ENCODE assay signal across 2 cellular contexts in the genomic region with DNA sequence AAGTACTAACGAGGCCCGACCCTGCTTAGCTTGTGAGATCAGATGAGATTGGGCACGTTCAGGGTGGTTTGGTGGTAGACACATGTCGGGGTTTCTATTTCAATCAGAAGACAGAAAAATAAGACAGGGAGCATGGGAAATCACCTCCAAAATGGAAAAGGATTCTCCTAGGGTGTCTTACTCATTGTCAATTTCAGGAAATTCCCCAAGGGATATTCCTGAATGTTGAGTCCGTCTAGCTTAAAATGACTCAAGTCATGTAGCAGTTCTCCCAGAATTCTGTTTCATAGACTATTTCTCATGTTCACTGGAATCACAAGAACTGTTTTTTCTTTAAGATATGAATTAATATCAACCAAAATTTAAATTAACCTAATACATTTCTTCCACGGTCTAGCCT.
TF ChIP-seq lines count a peak whose summit lies in the region.

No MANE protein-coding gene starts in this region.

TF ChIP-seq in SK-N-SH, 30 proteins besides CTCF, POLR2A, EP300 and RAD21 (continued from another document):
- TF ChIP-seq SIN3A (IDR thresholded peaks at IDR 0.05; ENCODE audit: borderline replicate concordance, low read depth, low read length) (no peak), FOXJ3 (CRISPR knock-in tag; IDR thresholded peaks at IDR 0.05) (no peak), GATA2 (CRISPR knock-in tag; IDR thresholded peaks at IDR 0.05) (no peak), TAF1 (IDR thresholded peaks at IDR 0.05; ENCODE audit: borderline replicate concordance, low read depth, low read length) (no peak)

TF ChIP-seq in SK-N-SH treated with all-trans-retinoic acid at 6 μM for 48 hours, 23 proteins besides CTCF, POLR2A, EP300 and RAD21 (continued from another document):
- TF ChIP-seq, protein P1, sequence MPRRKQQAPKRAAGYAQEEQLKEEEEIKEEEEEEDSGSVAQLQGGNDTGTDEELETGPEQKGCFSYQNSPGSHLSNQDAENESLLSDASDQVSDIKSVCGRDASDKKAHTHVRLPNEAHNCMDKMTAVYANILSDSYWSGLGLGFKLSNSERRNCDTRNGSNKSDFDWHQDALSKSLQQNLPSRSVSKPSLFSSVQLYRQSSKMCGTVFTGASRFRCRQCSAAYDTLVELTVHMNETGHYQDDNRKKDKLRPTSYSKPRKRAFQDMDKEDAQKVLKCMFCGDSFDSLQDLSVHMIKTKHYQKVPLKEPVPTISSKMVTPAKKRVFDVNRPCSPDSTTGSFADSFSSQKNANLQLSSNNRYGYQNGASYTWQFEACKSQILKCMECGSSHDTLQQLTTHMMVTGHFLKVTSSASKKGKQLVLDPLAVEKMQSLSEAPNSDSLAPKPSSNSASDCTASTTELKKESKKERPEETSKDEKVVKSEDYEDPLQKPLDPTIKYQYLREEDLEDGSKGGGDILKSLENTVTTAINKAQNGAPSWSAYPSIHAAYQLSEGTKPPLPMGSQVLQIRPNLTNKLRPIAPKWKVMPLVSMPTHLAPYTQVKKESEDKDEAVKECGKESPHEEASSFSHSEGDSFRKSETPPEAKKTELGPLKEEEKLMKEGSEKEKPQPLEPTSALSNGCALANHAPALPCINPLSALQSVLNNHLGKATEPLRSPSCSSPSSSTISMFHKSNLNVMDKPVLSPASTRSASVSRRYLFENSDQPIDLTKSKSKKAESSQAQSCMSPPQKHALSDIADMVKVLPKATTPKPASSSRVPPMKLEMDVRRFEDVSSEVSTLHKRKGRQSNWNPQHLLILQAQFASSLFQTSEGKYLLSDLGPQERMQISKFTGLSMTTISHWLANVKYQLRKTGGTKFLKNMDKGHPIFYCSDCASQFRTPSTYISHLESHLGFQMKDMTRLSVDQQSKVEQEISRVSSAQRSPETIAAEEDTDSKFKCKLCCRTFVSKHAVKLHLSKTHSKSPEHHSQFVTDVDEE (CRISPR knock-in tag; IDR thresholded peaks at IDR 0.05) = no peak
- TF ChIP-seq OSR1 (CRISPR knock-in tag; IDR thresholded peaks at IDR 0.05) = no peak
- TF ChIP-seq, protein P2, sequence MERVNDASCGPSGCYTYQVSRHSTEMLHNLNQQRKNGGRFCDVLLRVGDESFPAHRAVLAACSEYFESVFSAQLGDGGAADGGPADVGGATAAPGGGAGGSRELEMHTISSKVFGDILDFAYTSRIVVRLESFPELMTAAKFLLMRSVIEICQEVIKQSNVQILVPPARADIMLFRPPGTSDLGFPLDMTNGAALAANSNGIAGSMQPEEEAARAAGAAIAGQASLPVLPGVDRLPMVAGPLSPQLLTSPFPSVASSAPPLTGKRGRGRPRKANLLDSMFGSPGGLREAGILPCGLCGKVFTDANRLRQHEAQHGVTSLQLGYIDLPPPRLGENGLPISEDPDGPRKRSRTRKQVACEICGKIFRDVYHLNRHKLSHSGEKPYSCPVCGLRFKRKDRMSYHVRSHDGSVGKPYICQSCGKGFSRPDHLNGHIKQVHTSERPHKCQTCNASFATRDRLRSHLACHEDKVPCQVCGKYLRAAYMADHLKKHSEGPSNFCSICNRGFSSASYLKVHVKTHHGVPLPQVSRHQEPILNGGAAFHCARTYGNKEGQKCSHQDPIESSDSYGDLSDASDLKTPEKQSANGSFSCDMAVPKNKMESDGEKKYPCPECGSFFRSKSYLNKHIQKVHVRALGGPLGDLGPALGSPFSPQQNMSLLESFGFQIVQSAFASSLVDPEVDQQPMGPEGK (CRISPR knock-in tag; IDR thresholded peaks at IDR 0.05; ENCODE audit: borderline replicate concordance) = no peak
- no peak for TF ChIP-seq ZFP3 (CRISPR knock-in tag; IDR thresholded peaks at IDR 0.05)
- no peak for TF ChIP-seq TOX (CRISPR knock-in tag; IDR thresholded peaks at IDR 0.05; ENCODE audit: borderline replicate concordance)
- no peak for TF ChIP-seq ISL1 (CRISPR knock-in tag; IDR thresholded peaks at IDR 0.05)
- no peak for TF ChIP-seq ZNF70 (CRISPR knock-in tag; IDR thresholded peaks at IDR 0.05)
- no peak for TF ChIP-seq ZNF8 (CRISPR knock-in tag; IDR thresholded peaks at IDR 0.05)
- TF ChIP-seq, protein P3, sequence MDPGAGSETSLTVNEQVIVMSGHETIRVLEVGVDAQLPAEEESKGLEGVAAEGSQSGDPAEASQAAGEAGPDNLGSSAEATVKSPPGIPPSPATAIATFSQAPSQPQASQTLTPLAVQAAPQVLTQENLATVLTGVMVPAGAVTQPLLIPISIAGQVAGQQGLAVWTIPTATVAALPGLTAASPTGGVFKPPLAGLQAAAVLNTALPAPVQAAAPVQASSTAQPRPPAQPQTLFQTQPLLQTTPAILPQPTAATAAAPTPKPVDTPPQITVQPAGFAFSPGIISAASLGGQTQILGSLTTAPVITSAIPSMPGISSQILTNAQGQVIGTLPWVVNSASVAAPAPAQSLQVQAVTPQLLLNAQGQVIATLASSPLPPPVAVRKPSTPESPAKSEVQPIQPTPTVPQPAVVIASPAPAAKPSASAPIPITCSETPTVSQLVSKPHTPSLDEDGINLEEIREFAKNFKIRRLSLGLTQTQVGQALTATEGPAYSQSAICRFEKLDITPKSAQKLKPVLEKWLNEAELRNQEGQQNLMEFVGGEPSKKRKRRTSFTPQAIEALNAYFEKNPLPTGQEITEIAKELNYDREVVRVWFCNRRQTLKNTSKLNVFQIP (CRISPR knock-in tag; IDR thresholded peaks at IDR 0.05; ENCODE audit: borderline replicate concordance, low read depth) = no peak
- no peak for TF ChIP-seq BACH2 (CRISPR knock-in tag; IDR thresholded peaks at IDR 0.05; ENCODE audit: borderline replicate concordance)
